9 cellular contexts compared by ENCODE assay signal in the genomic region with DNA sequence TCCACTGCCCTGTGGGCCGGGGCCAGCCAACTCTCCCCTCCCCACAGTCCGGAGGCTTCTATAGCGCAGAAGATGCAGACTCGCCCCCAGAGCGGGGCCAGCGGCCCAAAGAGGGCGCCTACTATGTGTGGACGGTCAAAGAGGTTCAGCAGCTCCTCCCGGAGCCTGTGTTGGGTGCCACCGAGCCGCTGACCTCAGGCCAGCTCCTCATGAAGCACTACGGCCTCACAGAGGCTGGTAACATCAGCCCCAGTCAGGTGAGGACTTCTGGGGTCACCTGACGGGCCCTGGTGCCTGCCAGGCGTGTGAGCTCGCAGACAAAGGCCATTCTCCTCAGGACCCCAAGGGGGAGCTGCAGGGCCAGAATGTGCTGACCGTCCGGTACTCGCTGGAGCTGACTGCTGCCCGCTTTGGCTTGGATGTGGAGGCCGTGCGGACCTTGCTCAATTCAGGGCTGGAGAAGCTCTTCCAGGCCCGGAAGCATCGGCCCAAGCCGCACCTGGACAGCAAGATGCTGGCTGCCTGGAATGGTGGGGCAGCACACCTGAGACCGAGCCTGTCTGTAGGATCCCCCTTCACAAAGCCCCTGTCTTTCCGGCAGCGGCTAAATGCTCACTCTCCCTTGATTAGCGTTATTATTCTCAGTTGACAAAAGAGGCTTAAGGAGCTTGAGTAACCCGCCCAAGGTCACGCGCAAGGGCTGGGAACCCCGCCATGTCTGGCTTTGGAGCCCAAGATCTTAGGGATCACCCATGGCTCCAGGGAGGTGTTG. TPM values are rescaled to one million over a fixed set of nuclear protein-coding genes. Genes with fewer than 3 reads are reported as not detected.
DNase-seq lines count a peak whose midpoint lies in the region; ATAC-seq lines count a peak whose summit lies in the region.
"Had no signal": no experiment of that assay in that cellular context is flagged by ENCODE, and none has a peak within 500 bp of the region (broad histone marks: within the 10 kb centered on the region; RNA-seq: fewer than 3 reads in every experiment).

No MANE protein-coding gene starts in this region.

- H3K36me3 ChIP-seq in SJCRH30, result no peaks in the 10 kb centered on the region

- no peak for ATAC-seq in GM21529 (IDR thresholded peaks at IDR 0.05; ENCODE audit: unreplicated experiment)

- H3K4me1 ChIP-seq in SJCRH30, result peaks cover 8% of the 10 kb centered on the region

- H3K9me3 ChIP-seq in SJCRH30 (replicated peaks), result no peaks in the 10 kb centered on the region

- no peak overlapping the region for H3K4me3 ChIP-seq in SJCRH30

- no peak overlapping the region for H3K27ac ChIP-seq in SJCRH30

- peak; percentile 57 for DNase-seq in COR-L47 (lab: John Stamatoyannopoulos, UW)
- peak; percentile 87 for DNase-seq in HuH-7.5 (ENCODE audit: low spot score)
- DNase-seq in SJCRH30, result peak; percentile 67 to 78
- peak; percentile 85 for DNase-seq in fibroblast of peridontal ligament (ENCODE audit: extremely low read depth)
- peak in 52 of 56 donors; percentile 7 to 82 (median 58) for DNase-seq in nucleus accumbens (lab: John Stamatoyannopoulos, UW)
- DNase-seq in LoVo (ENCODE audit: low spot score), result no peak
- DNase-seq in stimulated activated naive CD4-positive, alpha-beta T cell treated with Interleukin-2 at 50 U/mL for 16 hours (lab: John Stamatoyannopoulos, UW), result no peak
- DNase-seq: naive B cell had no signal

- H3K27me3 ChIP-seq in SJCRH30, result no peaks in the 10 kb centered on the region

RNA-seq across cellular contexts. Expression of a gene that starts 3.9 kb away (rescaled TPM):
- 12.0 and 13.1 TPM in 2 replicates for total RNA-seq in SJCRH30 (2014; rRNA removed; shearing (Covaris generic))

RNA-seq across cellular contexts. Expression of a gene that starts 9.7 kb away (rescaled TPM):
- total RNA-seq in SJCRH30 (2014; rRNA removed; shearing (Covaris generic)), result 3.5 and 4.2 TPM in 2 replicates

RNA-seq across cellular contexts. Expression of a gene that starts 18.3 kb away (rescaled TPM):
- not detected in 2 replicates for total RNA-seq in SJCRH30 (2014; rRNA removed; shearing (Covaris generic))

RNA-seq across cellular contexts. Expression of a gene that starts 42.6 kb away (rescaled TPM):
- total RNA-seq in SJCRH30 (2014; rRNA removed; shearing (Covaris generic)), result not detected in 2 replicates

Comparison
In these comparisons a context has a peak if more than half of its experiments do, and no peak if none do; other contexts are left out.
1. DNase-seq: peak in COR-L47 (single experiment), HuH-7.5 (single experiment), SJCRH30 (2 of 2), fibroblast of peridontal ligament (single experiment) and nucleus accumbens (52 of 56); none in LoVo (single experiment) and stimulated activated naive CD4-positive, alpha-beta T cell treated with Interleukin-2 at 50 U/mL for 16 hours (single experiment).